26 cellular contexts compared by ENCODE assay signal in the genomic region with DNA sequence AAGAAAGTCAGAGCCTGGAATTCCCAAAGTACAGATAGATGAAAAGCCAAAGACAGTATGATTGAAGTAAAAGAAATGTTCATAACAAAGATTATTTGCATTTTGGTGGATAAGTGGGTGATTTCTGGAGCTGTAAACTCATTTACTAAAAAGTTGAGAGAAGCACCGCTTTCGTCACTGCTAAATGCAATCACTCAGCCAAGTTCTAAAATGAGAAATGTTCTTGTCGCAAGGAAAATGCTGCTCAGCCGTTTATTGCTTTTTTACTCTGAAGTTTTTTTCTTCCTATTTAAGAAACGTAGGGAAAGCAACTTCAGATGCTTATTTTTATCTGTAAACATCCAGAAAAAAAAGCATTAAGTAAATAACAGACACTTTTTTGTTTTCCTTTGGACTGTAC.
DNase-seq lines count a peak whose midpoint lies in the region; ATAC-seq and TF ChIP-seq lines count a peak whose summit lies in the region.
"Had no signal": no experiment of that assay in that cellular context is flagged by ENCODE, and none has a peak within 500 bp of the region (broad histone marks: within the 10 kb centered on the region; RNA-seq: fewer than 3 reads in every experiment).

No MANE protein-coding gene starts in this region.

- H3K27ac Mint-ChIP-seq in GM23338 (peak overlapping the region; percentile 62; the same call in 1 of the 2 replicates), WTC11 (0 out of 2 replicates have a peak overlapping the region, but pooled peaks have one; percentile 32)
- H3K27ac Mint-ChIP-seq: CD4-positive, alpha-beta T cell had no signal

- POLR2A ChIA-PET in WTC11 (lab: Charles Lee): no interaction called here

- no peak overlapping the region for H3K9ac ChIP-seq in MM.1S (ENCODE audit: low read length)
- H3K9ac ChIP-seq: BLaER1 treated with 17β-estradiol and CSF1 and Interleukin-3, amounts not matched to agents 10 nM and 100 nM had no signal

- H3K9me3 ChIP-seq in MM.1S (replicated peaks; ENCODE audit: insufficient read depth, low read length): no peaks in the 10 kb centered on the region
- H3K9me3 ChIP-seq: A549; BLaER1 treated with 17β-estradiol and CSF1 and Interleukin-3, amounts not matched to agents 10 nM and 100 nM; MG63 had no signal

- H4K20me1 ChIP-seq in GM23338 (replicated peaks; ENCODE audit: insufficient read depth) (no peaks in the 10 kb centered on the region), MM.1S (ENCODE audit: insufficient read depth, low read length) (no peaks in the 10 kb centered on the region)
- H4K20me1 ChIP-seq: BLaER1 treated with 17β-estradiol and CSF1 and Interleukin-3, amounts not matched to agents 10 nM and 100 nM had no signal

- H3K4me2 ChIP-seq in GM23338 (no peak overlapping the region), MM.1S (ENCODE audit: low read depth, low read length) (no peak overlapping the region)
- H3K4me2 ChIP-seq: A549; BLaER1 treated with 17β-estradiol and CSF1 and Interleukin-3, amounts not matched to agents 10 nM and 100 nM had no signal

- H3K4me1 ChIP-seq in GM23338 (ENCODE audit: insufficient read depth) (peaks cover 4% of the 10 kb centered on the region; the same call in 1 of the 2 replicates), MM.1S (ENCODE audit: low read length) (no peaks in the 10 kb centered on the region)
- H3K4me1 ChIP-seq: BLaER1 treated with 17β-estradiol and CSF1 and Interleukin-3, amounts not matched to agents 10 nM and 100 nM had no signal

- H3K9me2 ChIP-seq in GM23338 (ENCODE audit: insufficient read depth) (no peaks in the 10 kb centered on the region), MM.1S (replicated peaks; ENCODE audit: insufficient read depth, low read length) (no peaks in the 10 kb centered on the region)

- H3K36me3 Mint-ChIP-seq in GM23338 (ENCODE audit: low read depth): peaks cover 8% of the 10 kb centered on the region; the same call in 2 of the 3 replicates
- H3K36me3 Mint-ChIP-seq in WTC11: peaks cover 5% of the 10 kb centered on the region

- H3K4me3 Mint-ChIP-seq in GM23338: no peak overlapping the region
- H3K4me3 Mint-ChIP-seq in WTC11: no peak overlapping the region
- H3K4me3 Mint-ChIP-seq: CD4-positive, alpha-beta T cell had no signal

- H3K79me2 ChIP-seq in GM23338 (replicated peaks; ENCODE audit: insufficient read depth): no peaks in the 10 kb centered on the region
- H3K79me2 ChIP-seq in MM.1S (ENCODE audit: low read length): no peaks in the 10 kb centered on the region

- no peaks in the 10 kb centered on the region for H3K36me3 ChIP-seq in GM23338 (ENCODE audit: insufficient read depth)
- no peaks in the 10 kb centered on the region for H3K36me3 ChIP-seq in MM.1S (replicated peaks; ENCODE audit: insufficient read depth, low read length)
- H3K36me3 ChIP-seq: BLaER1 treated with 17β-estradiol and CSF1 and Interleukin-3, amounts not matched to agents 10 nM and 100 nM; MG63 had no signal

- no peaks in the 10 kb centered on the region for H3K27me3 ChIP-seq in GM23338 (ENCODE audit: insufficient read depth)
- H3K27me3 ChIP-seq in MM.1S (replicated peaks; ENCODE audit: insufficient read depth, low read length): no peaks in the 10 kb centered on the region
- H3K27me3 ChIP-seq: BLaER1 treated with 17β-estradiol and CSF1 and Interleukin-3, amounts not matched to agents 10 nM and 100 nM; MG63 had no signal

- no peak overlapping the region for H3K4me3 ChIP-seq in GM23338
- H3K4me3 ChIP-seq in fibroblast of the aortic adventitia (ENCODE audit: low read depth, low read length): no peak overlapping the region
- H3K4me3 ChIP-seq in MM.1S (ENCODE audit: low read length): no peak overlapping the region
- H3K4me3 ChIP-seq: A549; BLaER1 treated with 17β-estradiol and CSF1 and Interleukin-3, amounts not matched to agents 10 nM and 100 nM; MG63 had no signal

- DNase-seq in GM23338 (ENCODE audit: low spot score): no peak
- DNase-seq in WTC11 (ENCODE audit: low spot score): no peak
- DNase-seq in fibroblast of the aortic adventitia (ENCODE audit: low read depth): peak; percentile 2
- DNase-seq in superior temporal gyrus (ENCODE audit: extremely low spot score): peak; percentile 55
- no peak for DNase-seq in NCI-H69 (lab: John Stamatoyannopoulos, UW)
- no peak for DNase-seq in MM.1S
- DNase-seq: AML-193; CD4-positive, alpha-beta T cell; DMS53; IMR-90; KG1; MG63; NCI-H1694; NCI-H2029 treated with DMSO at 0.1 percent for 48 hours; NCI-H226; NCI-H524 treated with DMSO at 0.1 percent for 48 hours; NCI-H82; NK-92 treated with Interleukin-12 subunit alpha and Interleukin-12 subunit beta, amount 100 ng/mL, for 24 hours; SHP77 treated with DMSO at 0.1 percent for 48 hours had no signal

- H3K27me3 Mint-ChIP-seq in GM23338 (ENCODE audit: insufficient read depth, low read depth, poor library complexity): no peaks in the 10 kb centered on the region
- H3K27me3 Mint-ChIP-seq in WTC11 (ENCODE audit: low read depth): no peaks in the 10 kb centered on the region
- H3K27me3 Mint-ChIP-seq: CD4-positive, alpha-beta T cell had no signal

- CTCF ChIA-PET in WTC11 (lab: Charles Lee): no interaction called here

- ATAC-seq in GM23338 (no peak), WTC11 (no peak), GM19467 (IDR thresholded peaks at IDR 0.05; ENCODE audit: unreplicated experiment) (no peak)
- ATAC-seq: A549, HCT116, Panc1, SK-N-SH treated with all-trans-retinoic acid at 6 μM for 48 hours had no signal

- H3K9me3 Mint-ChIP-seq in GM23338: no peaks in the 10 kb centered on the region
- no peaks in the 10 kb centered on the region for H3K9me3 Mint-ChIP-seq in WTC11
- H3K9me3 Mint-ChIP-seq: CD4-positive, alpha-beta T cell had no signal

- no peaks in the 10 kb centered on the region for H3F3A ChIP-seq in GM23338 (replicated peaks; ENCODE audit: low read depth)
- H3F3A ChIP-seq in MM.1S (ENCODE audit: insufficient read depth, low read length): no peaks in the 10 kb centered on the region

- H2AFZ ChIP-seq in GM23338 (no peak overlapping the region), MM.1S (ENCODE audit: low read length) (no peak overlapping the region)

- H3K4me1 Mint-ChIP-seq in GM23338: peaks cover 12% of the 10 kb centered on the region; the same call in 2 of the 3 replicates
- peaks cover 13% of the 10 kb centered on the region for H3K4me1 Mint-ChIP-seq in WTC11

- H3K27ac ChIP-seq in GM23338 (ENCODE audit: low read depth): no peak overlapping the region; the same call in 1 of the 2 replicates
- no peak overlapping the region for H3K27ac ChIP-seq in MM.1S (ENCODE audit: low read length)
- H3K27ac ChIP-seq: A549; BLaER1 treated with 17β-estradiol and CSF1 and Interleukin-3, amounts not matched to agents 10 nM and 100 nM; RWPE1 had no signal

- no peak for TF ChIP-seq CTCF in GM23338 (conservative IDR thresholded peaks at IDR 0.05; ENCODE audit: low read depth in 2 of 2)
- no peak for TF ChIP-seq CTCF in WTC11 (IDR thresholded peaks at IDR 0.05)
- no peak for TF ChIP-seq CTCF in fibroblast of the aortic adventitia (IDR thresholded peaks at IDR 0.05; ENCODE audit: insufficient read depth, low read length)
- TF ChIP-seq CTCF in MM.1S (IDR thresholded peaks at IDR 0.05; ENCODE audit: low read length): no peak

TF ChIP-seq in GM23338, 12 proteins besides CTCF, POLR2A, EP300 and RAD21 (continues in another document):
- TF ChIP-seq POLR2AphosphoS5 (IDR thresholded peaks at IDR 0.05; ENCODE audit: low read depth): no peak
- TF ChIP-seq ZNF114 (CRISPR knock-in tag; IDR thresholded peaks at IDR 0.05): no peak

TF ChIP-seq in WTC11, 78 proteins besides CTCF, POLR2A, EP300 and RAD21:
- no peak for TF ChIP-seq ZNF423 (CRISPR knock-in tag; IDR thresholded peaks at IDR 0.05)
- TF ChIP-seq, protein P1, sequence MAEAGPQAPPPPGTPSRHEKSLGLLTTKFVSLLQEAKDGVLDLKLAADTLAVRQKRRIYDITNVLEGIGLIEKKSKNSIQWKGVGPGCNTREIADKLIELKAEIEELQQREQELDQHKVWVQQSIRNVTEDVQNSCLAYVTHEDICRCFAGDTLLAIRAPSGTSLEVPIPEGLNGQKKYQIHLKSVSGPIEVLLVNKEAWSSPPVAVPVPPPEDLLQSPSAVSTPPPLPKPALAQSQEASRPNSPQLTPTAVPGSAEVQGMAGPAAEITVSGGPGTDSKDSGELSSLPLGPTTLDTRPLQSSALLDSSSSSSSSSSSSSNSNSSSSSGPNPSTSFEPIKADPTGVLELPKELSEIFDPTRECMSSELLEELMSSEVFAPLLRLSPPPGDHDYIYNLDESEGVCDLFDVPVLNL (CRISPR knock-in tag; IDR thresholded peaks at IDR 0.05; ENCODE audit: borderline replicate concordance, low read depth): no peak
- no peak for TF ChIP-seq SMAD3 (CRISPR knock-in tag; IDR thresholded peaks at IDR 0.05; ENCODE audit: borderline replicate concordance)
- TF ChIP-seq, protein P2, sequence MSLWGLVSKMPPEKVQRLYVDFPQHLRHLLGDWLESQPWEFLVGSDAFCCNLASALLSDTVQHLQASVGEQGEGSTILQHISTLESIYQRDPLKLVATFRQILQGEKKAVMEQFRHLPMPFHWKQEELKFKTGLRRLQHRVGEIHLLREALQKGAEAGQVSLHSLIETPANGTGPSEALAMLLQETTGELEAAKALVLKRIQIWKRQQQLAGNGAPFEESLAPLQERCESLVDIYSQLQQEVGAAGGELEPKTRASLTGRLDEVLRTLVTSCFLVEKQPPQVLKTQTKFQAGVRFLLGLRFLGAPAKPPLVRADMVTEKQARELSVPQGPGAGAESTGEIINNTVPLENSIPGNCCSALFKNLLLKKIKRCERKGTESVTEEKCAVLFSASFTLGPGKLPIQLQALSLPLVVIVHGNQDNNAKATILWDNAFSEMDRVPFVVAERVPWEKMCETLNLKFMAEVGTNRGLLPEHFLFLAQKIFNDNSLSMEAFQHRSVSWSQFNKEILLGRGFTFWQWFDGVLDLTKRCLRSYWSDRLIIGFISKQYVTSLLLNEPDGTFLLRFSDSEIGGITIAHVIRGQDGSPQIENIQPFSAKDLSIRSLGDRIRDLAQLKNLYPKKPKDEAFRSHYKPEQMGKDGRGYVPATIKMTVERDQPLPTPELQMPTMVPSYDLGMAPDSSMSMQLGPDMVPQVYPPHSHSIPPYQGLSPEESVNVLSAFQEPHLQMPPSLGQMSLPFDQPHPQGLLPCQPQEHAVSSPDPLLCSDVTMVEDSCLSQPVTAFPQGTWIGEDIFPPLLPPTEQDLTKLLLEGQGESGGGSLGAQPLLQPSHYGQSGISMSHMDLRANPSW (CRISPR knock-in tag; conservative IDR thresholded peaks at IDR 0.05; ENCODE audit: low read depth): no peak

Comparison
In these comparisons a context has a peak if more than half of its experiments do, and no peak if none do; other contexts are left out.
1. DNase-seq: peak in fibroblast of the aortic adventitia (single experiment) and superior temporal gyrus (single experiment); none in GM23338 (single experiment), WTC11 (single experiment), NCI-H69 (single experiment) and MM.1S (single experiment).